ENCODE assay signal across 8 cellular contexts in the genomic region with DNA sequence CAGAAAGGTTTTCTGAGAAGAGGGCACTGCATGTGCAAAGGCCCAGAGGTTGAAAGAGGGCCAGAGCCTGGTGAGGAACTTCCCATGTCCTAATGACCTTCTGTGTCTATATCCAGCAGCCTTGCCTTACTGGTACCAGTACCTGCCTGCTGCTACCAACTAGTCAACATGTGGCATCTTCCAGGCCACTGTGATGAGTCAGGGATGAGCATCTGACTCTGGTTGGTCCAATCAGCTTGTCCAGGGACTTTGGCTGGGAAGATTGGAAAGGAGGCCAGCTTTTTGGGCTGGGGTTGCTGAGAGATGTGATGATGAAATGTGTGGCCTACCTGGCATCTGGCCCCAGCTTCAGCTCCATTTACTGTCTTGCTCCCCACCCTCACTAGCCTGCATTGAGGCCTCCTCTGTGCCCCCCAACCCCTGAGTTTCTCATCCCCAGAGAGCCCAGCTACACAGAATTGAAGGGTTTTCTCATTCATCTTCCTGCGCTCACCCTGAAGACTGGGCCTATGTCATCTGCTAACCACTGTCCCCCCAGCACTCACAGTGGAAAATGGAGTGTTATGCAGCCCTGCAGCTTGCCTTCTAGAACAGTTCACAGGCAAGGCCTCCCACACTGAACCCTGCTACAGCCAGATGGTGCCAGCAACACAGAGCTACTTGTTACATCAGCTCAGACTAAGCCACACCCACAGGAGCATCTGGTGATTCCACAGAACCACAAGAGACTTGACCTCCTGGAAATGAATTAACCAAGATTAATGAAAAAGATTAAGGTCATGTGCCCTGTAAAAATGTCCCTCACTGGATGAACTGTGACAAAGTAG. TPM values are rescaled to one million over a fixed set of nuclear protein-coding genes. Genes with fewer than 3 reads are reported as not detected.
A peak's percentile ranks its signal among the peaks of the same experiment; 100 is the strongest.
DNase-seq lines count a peak whose midpoint lies in the region; ATAC-seq and TF ChIP-seq lines count a peak whose summit lies in the region.

No MANE protein-coding gene starts in this region.

- peaks cover 16% of the 10 kb centered on the region for H4K20me1 ChIP-seq in DND-41 (ENCODE audit: insufficient read depth, low read length)

- no peaks in the 10 kb centered on the region for H3K27me3 ChIP-seq in DND-41 (ENCODE audit: insufficient read depth, low read length, poor library complexity)

- peak overlapping the region; percentile 85 for H3K9ac ChIP-seq in DND-41 (ENCODE audit: low read depth, low read length)

- H3K4me3 ChIP-seq in DND-41 (ENCODE audit: low read depth in 1 of 2, low read length in 2 of 2): peak overlapping the region; percentile 72 to 91; a peak in 3 of 4 replicates

- peak; percentile 82 for DNase-seq in DND-41
- peak; percentile 64 for DNase-seq in T-helper 2 cell treated with Interferon-gamma antibody and Interleukin-4, amounts not matched to agents 5 μg/mL and 100 μg/mL, for 36 hours (ENCODE audit: low spot score)
- peak; percentile 43 for DNase-seq in central memory CD4-positive, alpha-beta T cell
- DNase-seq in left lobe of liver (ENCODE audit: low spot score): no peak
- peak; percentile 61 to 62 for DNase-seq in stimulated activated CD8-positive, alpha-beta memory T cell treated with anti-CD3 and anti-CD28 coated beads, Interleukin-7, amount 100 ng/mL, for 4 hours (ENCODE audit: low read depth in 2 of 2)
- DNase-seq in cerebellar nuclear complex (lab: John Stamatoyannopoulos, UW): no peak

- H3K4me1 ChIP-seq in DND-41 (ENCODE audit: insufficient read depth, low read length): peaks cover 58% of the 10 kb centered on the region

- H2AFZ ChIP-seq in DND-41 (ENCODE audit: low read depth, low read length): no peak overlapping the region

- peaks cover 6% of the 10 kb centered on the region for H3K36me3 ChIP-seq in DND-41 (ENCODE audit: insufficient read depth, low read length)
- H3K36me3 ChIP-seq in KOPT-K1 (ENCODE audit: insufficient read depth, low read length): peaks cover 6% of the 10 kb centered on the region

- no peaks in the 10 kb centered on the region for H3K9me3 ChIP-seq in DND-41 (ENCODE audit: insufficient read depth, low read length, severe bottlenecking)
- H3K9me3 ChIP-seq in KOPT-K1 (ENCODE audit: insufficient read depth, low read length, poor library complexity, severe bottlenecking): no peaks in the 10 kb centered on the region

- H3K79me2 ChIP-seq in DND-41 (ENCODE audit: insufficient read depth, low read length): peaks cover 46% of the 10 kb centered on the region

- H3K27me3 Mint-ChIP-seq in T-helper 2 cell treated with Interferon-gamma antibody and Interleukin-4, amounts not matched to agents 5 μg/mL and 100 μg/mL, for 36 hours (ENCODE audit: low read depth): no peaks in the 10 kb centered on the region

- H3K4me2 ChIP-seq in DND-41 (ENCODE audit: insufficient read depth, low read length): peak overlapping the region; percentile 91

- TF ChIP-seq CTCF in DND-41 (IDR thresholded peaks at IDR 0.05; ENCODE audit: borderline replicate concordance, extremely low read depth, low read length, poor library complexity, severe bottlenecking): peak; percentile 37

- peak overlapping the region; percentile 99 for H3K4me3 Mint-ChIP-seq in T-helper 2 cell treated with Interferon-gamma antibody and Interleukin-4, amounts not matched to agents 5 μg/mL and 100 μg/mL, for 36 hours

- ATAC-seq in DND-41 (ENCODE audit: insufficient read depth, low read depth): peak; percentile 58
- peak; percentile 44 for ATAC-seq in left lobe of liver
- ATAC-seq in GM18870 (IDR thresholded peaks at IDR 0.05; ENCODE audit: unreplicated experiment): no peak

- peaks cover 64% of the 10 kb centered on the region for H3K4me1 Mint-ChIP-seq in T-helper 2 cell treated with Interferon-gamma antibody and Interleukin-4, amounts not matched to agents 5 μg/mL and 100 μg/mL, for 36 hours (ENCODE audit: low read depth)

- H3K36me3 Mint-ChIP-seq in T-helper 2 cell treated with Interferon-gamma antibody and Interleukin-4, amounts not matched to agents 5 μg/mL and 100 μg/mL, for 36 hours (ENCODE audit: low read depth): peaks cover 22% of the 10 kb centered on the region

- peak overlapping the region; percentile 86 for H3K27ac ChIP-seq in DND-41 (ENCODE audit: low read length)
- peak overlapping the region; percentile 93 for H3K27ac ChIP-seq in KOPT-K1 (ENCODE audit: low read depth, low read length, poor library complexity, severe bottlenecking)

- H3K27ac Mint-ChIP-seq in T-helper 2 cell treated with Interferon-gamma antibody and Interleukin-4, amounts not matched to agents 5 μg/mL and 100 μg/mL, for 36 hours: peak overlapping the region; percentile 96

- H3K9me3 Mint-ChIP-seq in T-helper 2 cell treated with Interferon-gamma antibody and Interleukin-4, amounts not matched to agents 5 μg/mL and 100 μg/mL, for 36 hours: no peaks in the 10 kb centered on the region

RNA-seq across cellular contexts. Expression of a gene that starts 1.3 kb away (rescaled TPM):
- total RNA-seq in left lobe of liver: 16.8 TPM

RNA-seq across cellular contexts. Expression of a gene that starts 5.3 kb away (rescaled TPM):
- 4.2 TPM for total RNA-seq in left lobe of liver

RNA-seq across cellular contexts. Expression of a gene that starts 14.8 kb away (rescaled TPM):
- total RNA-seq in left lobe of liver: not detected

RNA-seq across cellular contexts. Expression of a gene that starts 38.2 kb away (rescaled TPM):
- 18.6 TPM for total RNA-seq in left lobe of liver

RNA-seq across cellular contexts. Expression of a gene that starts 42.3 kb away (rescaled TPM):
- total RNA-seq in left lobe of liver: 187 TPM

Comparison
In these comparisons a context has a peak if more than half of its experiments do, and no peak if none do; other contexts are left out.
1. DNase-seq: peak in DND-41 (single experiment), T-helper 2 cell treated with Interferon-gamma antibody and Interleukin-4, amounts not matched to agents 5 μg/mL and 100 μg/mL, for 36 hours (single experiment), central memory CD4-positive, alpha-beta T cell (single experiment) and stimulated activated CD8-positive, alpha-beta memory T cell treated with anti-CD3 and anti-CD28 coated beads, Interleukin-7, amount 100 ng/mL, for 4 hours (2 of 2); none in left lobe of liver (single experiment) and cerebellar nuclear complex (0 of 2).